In the genomic region with DNA sequence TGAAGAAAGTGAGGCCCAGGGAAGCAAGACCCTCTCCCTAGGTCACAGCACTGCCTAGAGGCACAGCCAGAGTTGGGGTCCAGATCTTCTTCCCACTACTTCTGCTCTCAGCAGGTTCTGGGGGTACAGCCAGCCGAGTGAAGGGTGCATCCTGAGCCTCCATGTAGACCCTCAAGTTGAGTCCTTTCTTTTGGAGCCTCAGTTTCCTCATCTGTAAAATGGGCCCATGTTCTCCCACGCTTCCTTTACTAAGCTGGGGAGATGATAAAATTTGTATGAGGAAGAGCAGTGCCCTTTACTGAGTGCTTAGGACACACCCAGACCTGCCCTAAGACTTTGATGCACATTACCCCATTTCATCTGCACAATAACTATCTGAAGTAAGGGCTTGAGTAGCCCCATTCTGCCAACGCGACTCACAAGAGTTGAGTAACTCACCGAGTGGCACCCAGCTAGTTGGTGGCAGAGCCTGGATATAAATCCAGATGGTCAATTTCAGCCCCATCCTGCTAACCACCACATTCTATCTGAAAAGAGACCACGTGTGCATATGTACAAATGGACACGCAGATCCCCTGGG, we compare ENCODE assay signal across 1 cellular context.
TF ChIP-seq lines count a peak whose summit lies in the region.

No MANE protein-coding gene starts in this region.

TF ChIP-seq in K562, 482 proteins besides CTCF, POLR2A, EP300 and RAD21 (continued from another document):
- no peak for TF ChIP-seq ETS1 (conservative IDR thresholded peaks at IDR 0.05; ENCODE audit: control insufficient read depth, low read depth, low read length)
- TF ChIP-seq CTCFL (IDR thresholded peaks at IDR 0.05; ENCODE audit: borderline replicate concordance, insufficient read depth, low read depth, low read length, poor library complexity, severe bottlenecking) = no peak
- TF ChIP-seq USF1 (CRISPR knock-in tag; IDR thresholded peaks at IDR 0.05) = 0 out of 2 replicates have a peak, but pooled peaks have one; percentile 7
- TF ChIP-seq ZNF274 (IDR thresholded peaks at IDR 0.05; ENCODE audit: borderline replicate concordance, low read depth, low read length) = no peak
- TF ChIP-seq BRD9 (IDR thresholded peaks at IDR 0.05; ENCODE audit: low read depth, partially characterized antibody) = no peak
- TF ChIP-seq CHD1 (IDR thresholded peaks at IDR 0.05; ENCODE audit: low read length) = no peak
- TF ChIP-seq TRIM24 (IDR thresholded peaks at IDR 0.05) = no peak
- no peak for TF ChIP-seq ZNF512 (tag; IDR thresholded peaks at IDR 0.05)
- no peak for TF ChIP-seq ZNF184 (CRISPR knock-in tag; IDR thresholded peaks at IDR 0.05)
